ENCODE assay signal across 8 cellular contexts in the genomic region with DNA sequence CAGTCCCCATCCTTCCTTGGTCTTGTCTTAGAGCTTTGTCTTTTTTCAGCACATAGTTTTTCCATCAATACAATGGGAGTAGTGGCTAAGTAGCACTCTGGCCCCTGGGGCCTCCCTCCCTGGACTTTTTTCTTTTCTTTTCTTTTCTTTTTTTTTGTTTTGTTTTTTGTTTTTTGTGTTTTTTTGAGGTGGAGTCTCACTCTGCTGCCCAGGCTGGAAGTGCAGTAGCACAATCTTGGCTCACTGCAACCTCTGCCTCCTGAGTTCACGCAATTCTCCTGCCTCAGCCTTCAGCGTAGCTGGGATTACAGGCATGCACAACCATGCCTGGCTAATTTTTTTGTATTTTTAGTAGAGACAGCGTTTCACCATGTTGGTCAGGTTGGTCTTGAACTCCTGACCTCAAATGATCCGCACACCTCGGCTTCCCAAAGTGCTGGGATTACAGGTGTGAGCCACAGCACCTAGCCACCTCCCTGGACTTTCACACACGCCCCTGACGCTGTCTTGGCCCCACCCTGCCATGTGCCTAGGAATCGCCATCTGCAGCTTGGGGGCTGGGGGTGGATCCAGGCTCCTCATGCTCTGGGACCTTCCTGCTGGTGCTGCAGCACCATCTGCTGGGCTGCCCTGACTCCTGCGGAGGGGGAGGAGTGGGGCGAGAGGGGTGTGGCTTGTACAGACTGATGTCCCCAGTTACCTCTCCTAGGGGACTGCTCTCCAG. TPM values are rescaled to one million over a fixed set of nuclear protein-coding genes. Genes with fewer than 3 reads are reported as not detected.
A peak's percentile ranks its signal among the peaks of the same experiment; 100 is the strongest.
DNase-seq lines count a peak whose midpoint lies in the region; ATAC-seq and TF ChIP-seq lines count a peak whose summit lies in the region.

No MANE protein-coding gene starts in this region.

- H3K36me3 ChIP-seq in ACC112 (ENCODE audit: insufficient read depth, low read length): peaks cover 2% of the 10 kb centered on the region; the same call in 1 of the 2 replicates

- peak; percentile 97 for TF ChIP-seq CTCF in fibroblast of mammary gland (conservative IDR thresholded peaks at IDR 0.05; ENCODE audit: control insufficient read depth, insufficient read depth, low read depth, low read length)
- TF ChIP-seq CTCF in nephron (IDR thresholded peaks at IDR 0.05; ENCODE audit: unreplicated experiment in 3 of 3): peak; percentile 87 to 94 (median 90)

- H3K27me3 Mint-ChIP-seq in activated T-helper 17 cell treated with anti-CD3 and anti-CD28 coated beads, Interleukin-2, amount 50 U/mL, for 72 hours: no peaks in the 10 kb centered on the region
- peaks cover 14% of the 10 kb centered on the region for H3K27me3 Mint-ChIP-seq in nephron (ENCODE audit: low read depth)
- H3K27me3 Mint-ChIP-seq in stimulated activated naive B cell treated with anti-CD40 and anti-IgM and Interleukin-4, amounts not matched to agents 10 μg/mL and 1 μg/mL and 100 μg/mL, for 72 hours: peaks cover 10% of the 10 kb centered on the region in 2 donors

- peaks cover 76% of the 10 kb centered on the region for H3K79me2 ChIP-seq in ACC112 (ENCODE audit: control insufficient read depth, insufficient read depth, low read length, unreplicated experiment)

- DNase-seq in Kasumi-1 (lab: John Stamatoyannopoulos, UW) (peak; percentile 86 to 88), RPMI8226 (peak; percentile 99), fibroblast of mammary gland (ENCODE audit: low read depth) (peak; percentile 90)
- DNase-seq in stimulated activated naive B cell treated with anti-CD40 and anti-IgM and Interleukin-4, amounts not matched to agents 10 μg/mL and 1 μg/mL and 100 μg/mL, for 72 hours: peak; percentile 84

- peak overlapping the region; percentile 96 for H3K27ac ChIP-seq in ACC112 (ENCODE audit: low read depth, low read length)

- H3K27ac Mint-ChIP-seq in activated T-helper 17 cell treated with anti-CD3 and anti-CD28 coated beads, Interleukin-2, amount 50 U/mL, for 72 hours: peak overlapping the region; percentile 26
- peak overlapping the region in 1 of 3 experiments; percentile 11 for H3K27ac Mint-ChIP-seq in nephron
- H3K27ac Mint-ChIP-seq in stimulated activated naive B cell treated with anti-CD40 and anti-IgM and Interleukin-4, amounts not matched to agents 10 μg/mL and 1 μg/mL and 100 μg/mL, for 72 hours: peak overlapping the region; percentile 10

- peak overlapping the region; percentile 80 for H3K4me3 Mint-ChIP-seq in activated T-helper 17 cell treated with anti-CD3 and anti-CD28 coated beads, Interleukin-2, amount 50 U/mL, for 72 hours
- peak overlapping the region; percentile 67 to 88 (median 73) for H3K4me3 Mint-ChIP-seq in nephron
- peak overlapping the region; percentile 34 to 89 for H3K4me3 Mint-ChIP-seq in stimulated activated naive B cell treated with anti-CD40 and anti-IgM and Interleukin-4, amounts not matched to agents 10 μg/mL and 1 μg/mL and 100 μg/mL, for 72 hours

- ATAC-seq in GM18861 (IDR thresholded peaks at IDR 0.05; ENCODE audit: unreplicated experiment): peak; percentile 32
- ATAC-seq in activated T-helper 17 cell treated with anti-CD3 and anti-CD28 coated beads, Interleukin-2, amount 50 U/mL, for 72 hours (replicated peaks): peak; percentile 66
- ATAC-seq in stimulated activated naive B cell treated with anti-CD40 and anti-IgM and Interleukin-4, amounts not matched to agents 10 μg/mL and 1 μg/mL and 100 μg/mL, for 72 hours (replicated peaks): peak; percentile 67

- no peak overlapping the region for H2AFZ ChIP-seq in ACC112 (ENCODE audit: low read length, unreplicated experiment)

- H3K4me1 Mint-ChIP-seq in activated T-helper 17 cell treated with anti-CD3 and anti-CD28 coated beads, Interleukin-2, amount 50 U/mL, for 72 hours: peaks cover 28% of the 10 kb centered on the region
- H3K4me1 Mint-ChIP-seq in nephron: peaks cover 26% of the 10 kb centered on the region
- H3K4me1 Mint-ChIP-seq in stimulated activated naive B cell treated with anti-CD40 and anti-IgM and Interleukin-4, amounts not matched to agents 10 μg/mL and 1 μg/mL and 100 μg/mL, for 72 hours: peaks cover 32 to 55% of the 10 kb centered on the region in 2 donors

- H3K27me3 ChIP-seq in ACC112 (ENCODE audit: insufficient read depth, low read length): no peaks in the 10 kb centered on the region

- peaks cover 38% of the 10 kb centered on the region for H3K36me3 Mint-ChIP-seq in activated T-helper 17 cell treated with anti-CD3 and anti-CD28 coated beads, Interleukin-2, amount 50 U/mL, for 72 hours (ENCODE audit: low read depth)
- H3K36me3 Mint-ChIP-seq in nephron (ENCODE audit: low read depth): peaks cover 6% of the 10 kb centered on the region
- H3K36me3 Mint-ChIP-seq in stimulated activated naive B cell treated with anti-CD40 and anti-IgM and Interleukin-4, amounts not matched to agents 10 μg/mL and 1 μg/mL and 100 μg/mL, for 72 hours: peaks cover 33 to 38% of the 10 kb centered on the region in 2 donors

- no peaks in the 10 kb centered on the region for H3K9me3 Mint-ChIP-seq in activated T-helper 17 cell treated with anti-CD3 and anti-CD28 coated beads, Interleukin-2, amount 50 U/mL, for 72 hours
- no peaks in the 10 kb centered on the region for H3K9me3 Mint-ChIP-seq in nephron
- no peaks in the 10 kb centered on the region for H3K9me3 Mint-ChIP-seq in stimulated activated naive B cell treated with anti-CD40 and anti-IgM and Interleukin-4, amounts not matched to agents 10 μg/mL and 1 μg/mL and 100 μg/mL, for 72 hours

- H3K4me3 ChIP-seq in ACC112 (ENCODE audit: low read depth, low read length) (peak overlapping the region; percentile 99), fibroblast of mammary gland (ENCODE audit: control insufficient read depth, low read depth, low read length) (peak overlapping the region; percentile 84)

- peaks cover 18% of the 10 kb centered on the region for H3K4me1 ChIP-seq in ACC112 (ENCODE audit: control insufficient read depth, insufficient read depth, low read length, unreplicated experiment)

RNA-seq across cellular contexts. Expression of a gene that starts 2.8 kb away (rescaled TPM):
- 10 to 100 TPM; 20.4 to 32.3 TPM for total RNA-seq in activated T-helper 17 cell treated with anti-CD3 and anti-CD28 coated beads, Interleukin-2, amount 50 U/mL, for 72 hours

RNA-seq across cellular contexts. Expression of a gene that starts 53.6 kb away (rescaled TPM):
- not detected for total RNA-seq in activated T-helper 17 cell treated with anti-CD3 and anti-CD28 coated beads, Interleukin-2, amount 50 U/mL, for 72 hours

Comparison
In these comparisons a context has a peak if more than half of its experiments do, and no peak if none do; other contexts are left out.
1. Peak in every context shown above with its lines: DNase-seq, ATAC-seq, H3K4me3 ChIP-seq and H3K27ac ChIP-seq.